ENCODE assay signal across 1 cellular context in the genomic region with DNA sequence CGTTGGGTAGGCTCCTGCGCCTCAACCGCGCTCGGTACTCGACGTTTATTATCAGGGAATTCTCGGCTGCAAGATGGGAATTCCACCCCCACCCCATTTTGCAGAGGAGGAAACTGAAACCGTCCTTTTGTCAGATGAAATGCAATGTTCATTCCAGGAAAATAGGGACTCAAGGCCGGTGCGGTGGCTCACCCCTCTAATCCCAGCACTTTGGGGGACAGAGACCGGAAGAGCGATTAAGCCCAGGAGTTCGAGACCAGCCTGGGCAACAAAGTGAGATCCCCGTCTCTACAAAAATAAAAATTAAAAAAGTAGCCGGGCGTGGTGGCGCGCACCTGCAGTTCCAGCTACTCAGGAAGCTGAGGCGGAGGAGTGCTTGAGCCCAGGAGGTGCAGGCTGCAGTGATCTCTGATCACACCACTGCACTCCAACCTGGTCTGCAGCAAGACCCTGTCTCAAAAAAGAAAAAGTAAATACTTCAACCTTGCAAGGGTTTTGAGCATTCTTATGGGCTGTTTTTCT.
TF ChIP-seq lines count a peak whose summit lies in the region.

No MANE protein-coding gene starts in this region.

TF ChIP-seq in IMR-90, 13 proteins besides CTCF, POLR2A, EP300 and RAD21:
- no peak for TF ChIP-seq RCOR1 (IDR thresholded peaks at IDR 0.05; ENCODE audit: insufficient replicate concordance, low read length)
- no peak for TF ChIP-seq CHD1 (IDR thresholded peaks at IDR 0.05; ENCODE audit: low read depth, low read length)
- no peak for TF ChIP-seq MAFK (IDR thresholded peaks at IDR 0.05; ENCODE audit: low read depth, low read length)
- TF ChIP-seq NFE2L2 (IDR thresholded peaks at IDR 0.05; ENCODE audit: low read depth, low read length) = no peak
- TF ChIP-seq ELK1 (IDR thresholded peaks at IDR 0.05; ENCODE audit: borderline replicate concordance, low read depth, low read length) = no peak
- TF ChIP-seq FOS (IDR thresholded peaks at IDR 0.05; ENCODE audit: low read depth, low read length) = no peak
- no peak for TF ChIP-seq USF2 (IDR thresholded peaks at IDR 0.05; ENCODE audit: low read depth, low read length)
